ENCODE assay signal across 1 cellular context in the genomic region with DNA sequence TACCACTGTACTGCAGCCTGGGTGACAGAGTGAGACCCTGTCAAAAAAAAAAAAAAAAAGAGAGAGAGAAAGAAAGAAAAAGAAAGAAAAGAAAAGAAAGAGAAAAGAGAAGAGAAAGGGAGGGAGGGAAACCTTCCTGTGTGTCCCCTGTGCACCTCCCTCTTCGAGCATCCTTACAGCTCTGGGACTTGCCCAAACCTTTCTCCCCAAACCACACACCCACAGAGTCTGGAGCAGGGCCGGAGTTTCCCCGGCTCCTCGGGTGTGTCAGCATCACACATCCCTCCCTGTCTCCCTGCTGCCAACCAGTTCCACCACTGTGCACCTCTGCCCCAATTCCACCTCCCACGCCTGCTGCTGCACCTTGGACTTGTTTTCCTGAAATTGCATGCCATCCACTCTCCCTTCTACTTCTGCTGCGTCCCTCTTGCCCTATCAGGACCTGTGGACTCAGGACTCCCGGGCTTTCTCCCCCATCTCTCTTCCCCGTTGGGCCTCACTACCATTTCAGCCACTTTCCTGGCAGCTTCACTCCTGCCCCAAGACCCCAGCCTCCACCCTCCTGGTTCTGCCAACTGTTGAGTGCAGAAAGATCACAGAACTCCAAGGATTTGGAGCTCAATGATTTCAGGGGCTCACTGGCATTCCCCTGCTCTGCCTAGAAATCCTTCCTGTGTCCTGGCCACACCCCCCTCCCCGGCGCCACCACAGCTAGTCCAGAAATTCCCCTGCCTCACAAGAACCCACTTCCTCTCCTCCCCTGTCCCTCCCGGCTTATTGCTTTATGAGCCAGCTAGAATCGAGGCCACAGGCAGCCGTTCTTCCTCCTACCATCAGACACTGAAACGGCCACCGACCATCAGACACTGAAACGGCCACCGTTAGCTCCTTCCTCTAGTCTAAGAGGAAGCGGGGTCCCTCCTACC.
A peak's percentile ranks its signal among the peaks of the same experiment; 100 is the strongest.
TF ChIP-seq lines count a peak whose summit lies in the region.

No MANE protein-coding gene starts in this region.

TF ChIP-seq in HepG2, 621 proteins besides CTCF, POLR2A, EP300 and RAD21 (continues in another document):
- peak; percentile 95 for TF ChIP-seq TEAD3 (CRISPR knock-in tag; optimal IDR thresholded peaks at IDR 0.05; ENCODE audit: borderline replicate concordance)
- peak; percentile 88 for TF ChIP-seq ERF (CRISPR knock-in tag; IDR thresholded peaks at IDR 0.05)
- no peak for TF ChIP-seq SMC3 (IDR thresholded peaks at IDR 0.05; ENCODE audit: low read length)
- peak; percentile 81; the same call in 1 of the 2 replicates for TF ChIP-seq RFXAP (CRISPR knock-in tag; IDR thresholded peaks at IDR 0.05; ENCODE audit: borderline replicate concordance)
- peak; percentile 76 for TF ChIP-seq NR2F6 (IDR thresholded peaks at IDR 0.05)
- peak; percentile 81 for TF ChIP-seq NR2F6 (CRISPR knock-in tag; IDR thresholded peaks at IDR 0.05)
- peak; percentile 23; the same call in 1 of the 2 replicates for TF ChIP-seq ZNF441 (CRISPR knock-in tag; IDR thresholded peaks at IDR 0.05; ENCODE audit: borderline replicate concordance)
- TF ChIP-seq NCOA1 (CRISPR knock-in tag; IDR thresholded peaks at IDR 0.05): no peak
- 0 out of 2 replicates have a peak, but pooled peaks have one; percentile 43 for TF ChIP-seq SAFB2 (CRISPR knock-in tag; IDR thresholded peaks at IDR 0.05; ENCODE audit: borderline replicate concordance, low read depth)
- TF ChIP-seq DNMT3B (CRISPR knock-in tag; conservative IDR thresholded peaks at IDR 0.05): no peak
- TF ChIP-seq SSRP1 (CRISPR knock-in tag; IDR thresholded peaks at IDR 0.05): no peak; the same call in 1 of the 2 replicates
- no peak for TF ChIP-seq CC2D1A (CRISPR knock-in tag; IDR thresholded peaks at IDR 0.05)
- TF ChIP-seq, protein P1, sequence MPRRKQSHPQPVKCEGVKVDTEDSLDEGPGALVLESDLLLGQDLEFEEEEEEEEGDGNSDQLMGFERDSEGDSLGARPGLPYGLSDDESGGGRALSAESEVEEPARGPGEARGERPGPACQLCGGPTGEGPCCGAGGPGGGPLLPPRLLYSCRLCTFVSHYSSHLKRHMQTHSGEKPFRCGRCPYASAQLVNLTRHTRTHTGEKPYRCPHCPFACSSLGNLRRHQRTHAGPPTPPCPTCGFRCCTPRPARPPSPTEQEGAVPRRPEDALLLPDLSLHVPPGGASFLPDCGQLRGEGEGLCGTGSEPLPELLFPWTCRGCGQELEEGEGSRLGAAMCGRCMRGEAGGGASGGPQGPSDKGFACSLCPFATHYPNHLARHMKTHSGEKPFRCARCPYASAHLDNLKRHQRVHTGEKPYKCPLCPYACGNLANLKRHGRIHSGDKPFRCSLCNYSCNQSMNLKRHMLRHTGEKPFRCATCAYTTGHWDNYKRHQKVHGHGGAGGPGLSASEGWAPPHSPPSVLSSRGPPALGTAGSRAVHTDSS (CRISPR knock-in tag; conservative IDR thresholded peaks at IDR 0.05): no peak
- no peak for TF ChIP-seq GZF1 (CRISPR knock-in tag; IDR thresholded peaks at IDR 0.05)
- no peak for TF ChIP-seq ZNF768 (CRISPR knock-in tag; IDR thresholded peaks at IDR 0.05)
- TF ChIP-seq ZFP37 (CRISPR knock-in tag; IDR thresholded peaks at IDR 0.05; ENCODE audit: borderline replicate concordance): peak; percentile 90; the same call in 1 of the 2 replicates
- TF ChIP-seq FIP1L1 (IDR thresholded peaks at IDR 0.05; ENCODE audit: borderline replicate concordance, insufficient read depth, low read depth, low read length): peak; percentile 57; the same call in 1 of the 2 replicates
- TF ChIP-seq, protein P2, sequence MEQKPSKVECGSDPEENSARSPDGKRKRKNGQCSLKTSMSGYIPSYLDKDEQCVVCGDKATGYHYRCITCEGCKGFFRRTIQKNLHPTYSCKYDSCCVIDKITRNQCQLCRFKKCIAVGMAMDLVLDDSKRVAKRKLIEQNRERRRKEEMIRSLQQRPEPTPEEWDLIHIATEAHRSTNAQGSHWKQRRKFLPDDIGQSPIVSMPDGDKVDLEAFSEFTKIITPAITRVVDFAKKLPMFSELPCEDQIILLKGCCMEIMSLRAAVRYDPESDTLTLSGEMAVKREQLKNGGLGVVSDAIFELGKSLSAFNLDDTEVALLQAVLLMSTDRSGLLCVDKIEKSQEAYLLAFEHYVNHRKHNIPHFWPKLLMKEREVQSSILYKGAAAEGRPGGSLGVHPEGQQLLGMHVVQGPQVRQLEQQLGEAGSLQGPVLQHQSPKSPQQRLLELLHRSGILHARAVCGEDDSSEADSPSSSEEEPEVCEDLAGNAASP (CRISPR knock-in tag; IDR thresholded peaks at IDR 0.05; ENCODE audit: borderline replicate concordance): peak; percentile 5; the same call in 1 of the 2 replicates
- TF ChIP-seq TBL1XR1 (IDR thresholded peaks at IDR 0.05; ENCODE audit: borderline replicate concordance, low read length, partially characterized antibody): peak; percentile 13
- peak; percentile 68; the same call in 1 of the 2 replicates for TF ChIP-seq ZNF605 (CRISPR knock-in tag; IDR thresholded peaks at IDR 0.05)
- TF ChIP-seq ZNF567 (CRISPR knock-in tag; IDR thresholded peaks at IDR 0.05; ENCODE audit: borderline replicate concordance): no peak
- 0 out of 2 replicates have a peak, but pooled peaks have one; percentile 6 for TF ChIP-seq HHEX (CRISPR knock-in tag; IDR thresholded peaks at IDR 0.05)
- TF ChIP-seq ZNF460 (CRISPR knock-in tag; IDR thresholded peaks at IDR 0.05; ENCODE audit: borderline replicate concordance): peak; percentile 47; the same call in 1 of the 2 replicates
- TF ChIP-seq, protein P3, sequence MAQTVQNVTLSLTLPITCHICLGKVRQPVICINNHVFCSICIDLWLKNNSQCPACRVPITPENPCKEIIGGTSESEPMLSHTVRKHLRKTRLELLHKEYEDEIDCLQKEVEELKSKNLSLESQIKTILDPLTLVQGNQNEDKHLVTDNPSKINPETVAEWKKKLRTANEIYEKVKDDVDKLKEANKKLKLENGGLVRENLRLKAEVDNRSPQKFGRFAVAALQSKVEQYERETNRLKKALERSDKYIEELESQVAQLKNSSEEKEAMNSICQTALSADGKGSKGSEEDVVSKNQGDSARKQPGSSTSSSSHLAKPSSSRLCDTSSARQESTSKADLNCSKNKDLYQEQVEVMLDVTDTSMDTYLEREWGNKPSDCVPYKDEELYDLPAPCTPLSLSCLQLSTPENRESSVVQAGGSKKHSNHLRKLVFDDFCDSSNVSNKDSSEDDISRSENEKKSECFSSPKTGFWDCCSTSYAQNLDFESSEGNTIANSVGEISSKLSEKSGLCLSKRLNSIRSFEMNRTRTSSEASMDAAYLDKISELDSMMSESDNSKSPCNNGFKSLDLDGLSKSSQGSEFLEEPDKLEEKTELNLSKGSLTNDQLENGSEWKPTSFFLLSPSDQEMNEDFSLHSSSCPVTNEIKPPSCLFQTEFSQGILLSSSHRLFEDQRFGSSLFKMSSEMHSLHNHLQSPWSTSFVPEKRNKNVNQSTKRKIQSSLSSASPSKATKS (CRISPR knock-in tag; IDR thresholded peaks at IDR 0.05): no peak
- 0 out of 2 replicates have a peak, but pooled peaks have one; percentile 46 for TF ChIP-seq PCBP1 (IDR thresholded peaks at IDR 0.05; ENCODE audit: borderline replicate concordance, low read depth, low read length)
- no peak for TF ChIP-seq MYNN (CRISPR knock-in tag; IDR thresholded peaks at IDR 0.05; ENCODE audit: low read depth)
- peak; percentile 76; the same call in 1 of the 2 replicates for TF ChIP-seq ZNF256 (CRISPR knock-in tag; conservative IDR thresholded peaks at IDR 0.05)
- TF ChIP-seq NR2F2 (IDR thresholded peaks at IDR 0.05; ENCODE audit: borderline replicate concordance, low read depth): peak; percentile 64; the same call in 1 of the 2 replicates
- TF ChIP-seq, protein P4, sequence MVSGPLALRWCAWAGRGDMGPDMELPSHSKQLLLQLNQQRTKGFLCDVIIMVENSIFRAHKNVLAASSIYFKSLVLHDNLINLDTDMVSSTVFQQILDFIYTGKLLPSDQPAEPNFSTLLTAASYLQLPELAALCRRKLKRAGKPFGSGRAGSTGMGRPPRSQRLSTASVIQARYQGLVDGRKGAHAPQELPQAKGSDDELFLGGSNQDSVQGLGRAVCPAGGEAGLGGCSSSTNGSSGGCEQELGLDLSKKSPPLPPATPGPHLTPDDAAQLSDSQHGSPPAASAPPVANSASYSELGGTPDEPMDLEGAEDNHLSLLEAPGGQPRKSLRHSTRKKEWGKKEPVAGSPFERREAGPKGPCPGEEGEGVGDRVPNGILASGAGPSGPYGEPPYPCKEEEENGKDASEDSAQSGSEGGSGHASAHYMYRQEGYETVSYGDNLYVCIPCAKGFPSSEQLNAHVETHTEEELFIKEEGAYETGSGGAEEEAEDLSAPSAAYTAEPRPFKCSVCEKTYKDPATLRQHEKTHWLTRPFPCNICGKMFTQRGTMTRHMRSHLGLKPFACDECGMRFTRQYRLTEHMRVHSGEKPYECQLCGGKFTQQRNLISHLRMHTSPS (CRISPR knock-in tag; IDR thresholded peaks at IDR 0.05; ENCODE audit: low read depth): peak; percentile 97
- TF ChIP-seq, protein P5, sequence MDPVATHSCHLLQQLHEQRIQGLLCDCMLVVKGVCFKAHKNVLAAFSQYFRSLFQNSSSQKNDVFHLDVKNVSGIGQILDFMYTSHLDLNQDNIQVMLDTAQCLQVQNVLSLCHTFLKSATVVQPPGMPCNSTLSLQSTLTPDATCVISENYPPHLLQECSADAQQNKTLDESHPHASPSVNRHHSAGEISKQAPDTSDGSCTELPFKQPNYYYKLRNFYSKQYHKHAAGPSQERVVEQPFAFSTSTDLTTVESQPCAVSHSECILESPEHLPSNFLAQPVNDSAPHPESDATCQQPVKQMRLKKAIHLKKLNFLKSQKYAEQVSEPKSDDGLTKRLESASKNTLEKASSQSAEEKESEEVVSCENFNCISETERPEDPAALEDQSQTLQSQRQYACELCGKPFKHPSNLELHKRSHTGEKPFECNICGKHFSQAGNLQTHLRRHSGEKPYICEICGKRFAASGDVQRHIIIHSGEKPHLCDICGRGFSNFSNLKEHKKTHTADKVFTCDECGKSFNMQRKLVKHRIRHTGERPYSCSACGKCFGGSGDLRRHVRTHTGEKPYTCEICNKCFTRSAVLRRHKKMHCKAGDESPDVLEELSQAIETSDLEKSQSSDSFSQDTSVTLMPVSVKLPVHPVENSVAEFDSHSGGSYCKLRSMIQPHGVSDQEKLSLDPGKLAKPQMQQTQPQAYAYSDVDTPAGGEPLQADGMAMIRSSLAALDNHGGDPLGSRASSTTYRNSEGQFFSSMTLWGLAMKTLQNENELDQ (CRISPR knock-in tag; IDR thresholded peaks at IDR 0.05; ENCODE audit: borderline replicate concordance): no peak
- TF ChIP-seq ZNF501 (CRISPR knock-in tag; IDR thresholded peaks at IDR 0.05): peak; percentile 53
- TF ChIP-seq, protein P6, sequence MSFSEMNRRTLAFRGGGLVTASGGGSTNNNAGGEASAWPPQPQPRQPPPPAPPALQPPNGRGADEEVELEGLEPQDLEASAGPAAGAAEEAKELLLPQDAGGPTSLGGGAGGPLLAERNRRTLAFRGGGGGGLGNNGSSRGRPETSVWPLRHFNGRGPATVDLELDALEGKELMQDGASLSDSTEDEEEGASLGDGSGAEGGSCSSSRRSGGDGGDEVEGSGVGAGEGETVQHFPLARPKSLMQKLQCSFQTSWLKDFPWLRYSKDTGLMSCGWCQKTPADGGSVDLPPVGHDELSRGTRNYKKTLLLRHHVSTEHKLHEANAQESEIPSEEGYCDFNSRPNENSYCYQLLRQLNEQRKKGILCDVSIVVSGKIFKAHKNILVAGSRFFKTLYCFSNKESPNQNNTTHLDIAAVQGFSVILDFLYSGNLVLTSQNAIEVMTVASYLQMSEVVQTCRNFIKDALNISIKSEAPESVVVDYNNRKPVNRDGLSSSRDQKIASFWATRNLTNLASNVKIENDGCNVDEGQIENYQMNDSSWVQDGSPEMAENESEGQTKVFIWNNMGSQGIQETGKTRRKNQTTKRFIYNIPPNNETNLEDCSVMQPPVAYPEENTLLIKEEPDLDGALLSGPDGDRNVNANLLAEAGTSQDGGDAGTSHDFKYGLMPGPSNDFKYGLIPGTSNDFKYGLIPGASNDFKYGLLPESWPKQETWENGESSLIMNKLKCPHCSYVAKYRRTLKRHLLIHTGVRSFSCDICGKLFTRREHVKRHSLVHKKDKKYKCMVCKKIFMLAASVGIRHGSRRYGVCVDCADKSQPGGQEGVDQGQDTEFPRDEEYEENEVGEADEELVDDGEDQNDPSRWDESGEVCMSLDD (CRISPR knock-in tag; IDR thresholded peaks at IDR 0.05; ENCODE audit: borderline replicate concordance): no peak; the same call in 1 of the 2 replicates
- no peak for TF ChIP-seq ZNF468 (CRISPR knock-in tag; IDR thresholded peaks at IDR 0.05)
- TF ChIP-seq PHF21A (CRISPR knock-in tag; IDR thresholded peaks at IDR 0.05): peak; percentile 65
- no peak for TF ChIP-seq PAWR (CRISPR knock-in tag; IDR thresholded peaks at IDR 0.05; ENCODE audit: borderline replicate concordance)
- TF ChIP-seq ZNF577 (CRISPR knock-in tag; IDR thresholded peaks at IDR 0.05; ENCODE audit: borderline replicate concordance, low read depth): no peak
- TF ChIP-seq SP1 (IDR thresholded peaks at IDR 0.05): no peak
- TF ChIP-seq SP1 (CRISPR knock-in tag; IDR thresholded peaks at IDR 0.05): 0 out of 2 replicates have a peak, but pooled peaks have one; percentile 38
- TF ChIP-seq, protein P7, sequence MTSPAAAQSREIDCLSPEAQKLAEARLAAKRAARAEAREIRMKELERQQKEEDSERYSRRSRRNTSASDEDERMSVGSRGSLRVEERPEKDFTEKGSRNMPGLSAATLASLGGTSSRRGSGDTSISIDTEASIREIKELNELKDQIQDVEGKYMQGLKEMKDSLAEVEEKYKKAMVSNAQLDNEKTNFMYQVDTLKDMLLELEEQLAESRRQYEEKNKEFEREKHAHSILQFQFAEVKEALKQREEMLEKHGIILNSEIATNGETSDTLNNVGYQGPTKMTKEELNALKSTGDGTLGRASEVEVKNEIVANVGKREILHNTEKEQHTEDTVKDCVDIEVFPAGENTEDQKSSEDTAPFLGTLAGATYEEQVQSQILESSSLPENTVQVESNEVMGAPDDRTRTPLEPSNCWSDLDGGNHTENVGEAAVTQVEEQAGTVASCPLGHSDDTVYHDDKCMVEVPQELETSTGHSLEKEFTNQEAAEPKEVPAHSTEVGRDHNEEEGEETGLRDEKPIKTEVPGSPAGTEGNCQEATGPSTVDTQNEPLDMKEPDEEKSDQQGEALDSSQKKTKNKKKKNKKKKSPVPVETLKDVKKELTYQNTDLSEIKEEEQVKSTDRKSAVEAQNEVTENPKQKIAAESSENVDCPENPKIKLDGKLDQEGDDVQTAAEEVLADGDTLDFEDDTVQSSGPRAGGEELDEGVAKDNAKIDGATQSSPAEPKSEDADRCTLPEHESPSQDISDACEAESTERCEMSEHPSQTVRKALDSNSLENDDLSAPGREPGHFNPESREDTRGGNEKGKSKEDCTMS (CRISPR knock-in tag; conservative IDR thresholded peaks at IDR 0.05): no peak
- TF ChIP-seq ZNF350 (CRISPR knock-in tag; IDR thresholded peaks at IDR 0.05; ENCODE audit: borderline replicate concordance, low read depth): peak; percentile 68; the same call in 1 of the 2 replicates
- TF ChIP-seq ZBTB38 (CRISPR knock-in tag; IDR thresholded peaks at IDR 0.05): peak; percentile 94
- TF ChIP-seq KLF15 (CRISPR knock-in tag; IDR thresholded peaks at IDR 0.05; ENCODE audit: borderline replicate concordance): no peak
- peak in 1 of 2 experiments; percentile 65; a peak in 2 of 4 replicates for TF ChIP-seq NR2F1 (CRISPR knock-in tag; IDR thresholded peaks at IDR 0.05)
- TF ChIP-seq HOXA7 (CRISPR knock-in tag; IDR thresholded peaks at IDR 0.05): no peak
